9 cellular contexts compared by ENCODE assay signal in the genomic region with DNA sequence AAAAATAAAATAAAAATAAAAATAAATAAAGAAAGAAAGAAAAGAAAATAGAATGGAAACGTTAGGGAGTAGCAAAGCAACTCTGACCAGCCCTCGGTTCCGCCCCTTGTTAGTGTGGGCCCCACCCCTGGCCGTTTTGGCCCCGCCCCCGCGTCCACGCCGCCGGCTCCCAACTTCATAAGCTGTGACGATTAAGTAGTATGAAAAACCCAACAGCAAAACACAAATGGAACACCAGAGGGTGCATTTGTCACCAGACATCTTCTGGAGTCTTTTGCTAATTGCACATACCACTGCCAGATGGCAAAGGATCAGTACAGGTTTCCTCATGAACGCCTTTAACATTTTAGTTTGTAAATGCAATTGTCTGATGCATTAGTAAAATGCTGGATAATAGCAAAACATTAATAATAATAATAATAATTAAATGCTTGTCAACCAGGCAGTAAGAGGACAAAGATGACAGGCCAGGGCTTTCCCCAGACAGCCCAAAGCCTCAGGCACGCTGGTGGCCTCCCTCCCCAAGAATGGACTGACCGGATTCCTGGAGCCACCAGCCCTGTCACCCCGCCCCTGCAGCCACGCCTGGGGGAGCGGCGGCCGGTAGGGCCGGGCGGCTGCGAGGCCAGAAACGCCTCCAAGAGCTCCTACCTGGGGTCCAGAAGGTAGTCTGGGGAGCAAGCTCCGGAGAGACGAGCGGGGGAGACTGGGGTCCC. TPM values are rescaled to one million over a fixed set of nuclear protein-coding genes. Genes with fewer than 3 reads are reported as not detected.
DNase-seq lines count a peak whose midpoint lies in the region; ATAC-seq and TF ChIP-seq lines count a peak whose summit lies in the region.
"Had no signal": no experiment of that assay in that cellular context is flagged by ENCODE, and none has a peak within 500 bp of the region (broad histone marks: within the 10 kb centered on the region; RNA-seq: fewer than 3 reads in every experiment).

No MANE protein-coding gene starts in this region.

- H3K27me3 ChIP-seq in DOHH2 (ENCODE audit: control insufficient read depth, low read length) (no peaks in the 10 kb centered on the region; the same call in 1 of the 2 replicates), endodermal cell (ENCODE audit: control insufficient read depth, insufficient read depth, low read length, poor library complexity, severe bottlenecking) (no peaks in the 10 kb centered on the region), mesendoderm (ENCODE audit: insufficient read depth, low read length, poor library complexity) (no peaks in the 10 kb centered on the region)

- H3K27ac Mint-ChIP-seq in endodermal cell, result no peak overlapping the region
- H3K27ac Mint-ChIP-seq: dendritic cell treated with granulocyte-macrophage colony-stimulating factor and Interleukin-4, amounts not matched to agents 40 ng/mL and 50 ng/mL, for 4 days had no signal

- H3K9me2 ChIP-seq in DOHH2 (replicated peaks; ENCODE audit: control insufficient read depth, low read length), result no peaks in the 10 kb centered on the region

- H3K9me3 ChIP-seq in DOHH2 (ENCODE audit: control insufficient read depth, insufficient read depth, low read length), result no peaks in the 10 kb centered on the region
- H3K9me3 ChIP-seq in endodermal cell (ENCODE audit: control insufficient read depth, low read length), result no peaks in the 10 kb centered on the region

- peaks cover 26% of the 10 kb centered on the region for H3K27me3 Mint-ChIP-seq in endodermal cell (ENCODE audit: insufficient read depth)

- H3F3A ChIP-seq in DOHH2 (ENCODE audit: control insufficient read depth, insufficient read depth), result no peaks in the 10 kb centered on the region

- TF ChIP-seq CTCF in DOHH2 (IDR thresholded peaks at IDR 0.05; ENCODE audit: low read depth, low read length, poor library complexity, severe bottlenecking), result peak; percentile 58
- peak; percentile 55 for TF ChIP-seq CTCF in endodermal cell (conservative IDR thresholded peaks at IDR 0.05)

- no peaks in the 10 kb centered on the region for H3K79me1 ChIP-seq in mesendoderm (ENCODE audit: low read length)

- no peak overlapping the region for H2AK5ac ChIP-seq in mesendoderm (ENCODE audit: low read length)

- ATAC-seq in HG03175 (IDR thresholded peaks at IDR 0.05; ENCODE audit: unreplicated experiment) (peak; percentile 60), GM19467 (IDR thresholded peaks at IDR 0.05; ENCODE audit: unreplicated experiment) (no peak)

- H3K79me2 ChIP-seq in DOHH2 (ENCODE audit: control insufficient read depth, low read length) (no peaks in the 10 kb centered on the region), mesendoderm (ENCODE audit: control insufficient read depth, insufficient read depth, low read length) (no peaks in the 10 kb centered on the region)

- 60 to 67% methylated on average over 8 to 26 of the region's 26 CpGs for WGBS in endodermal cell (ENCODE audit: insufficient coverage in 1 of 2, insufficient read length in 1 of 2), 2 experiments
- WGBS in mesendoderm (ENCODE audit: extremely low coverage, insufficient coverage, low lambda C conversion rate), result no CpG with 5 or more reads among the region's 26 CpGs

- no peak overlapping the region for H2BK15ac ChIP-seq in mesendoderm (replicated peaks; ENCODE audit: low read depth)

- peak overlapping the region; percentile 49 for H3K56ac ChIP-seq in mesendoderm (ENCODE audit: low read length)

- H3K4me1 ChIP-seq in DOHH2 (ENCODE audit: control insufficient read depth, low read length), result no peaks in the 10 kb centered on the region
- peaks cover 6% of the 10 kb centered on the region for H3K4me1 ChIP-seq in endodermal cell (ENCODE audit: control insufficient read depth, insufficient read depth, low read length)
- H3K4me1 ChIP-seq in mesendoderm (ENCODE audit: control insufficient read depth, low read depth, low read length), result no peaks in the 10 kb centered on the region

- H3K4me1 Mint-ChIP-seq in endodermal cell, result peaks cover 13% of the 10 kb centered on the region

- no peak overlapping the region for H3K4me3 Mint-ChIP-seq in endodermal cell
- H3K4me3 Mint-ChIP-seq: dendritic cell treated with granulocyte-macrophage colony-stimulating factor and Interleukin-4, amounts not matched to agents 40 ng/mL and 50 ng/mL, for 4 days had no signal

- H4K8ac ChIP-seq in mesendoderm (ENCODE audit: low read depth, low read length), result no peak overlapping the region

- H3K4ac ChIP-seq in mesendoderm (ENCODE audit: low read depth, low read length), result no peak overlapping the region

- peak overlapping the region; percentile 3 for H3K18ac ChIP-seq in mesendoderm (ENCODE audit: low read length)

- H4K5ac ChIP-seq in mesendoderm (ENCODE audit: low read length), result no peak overlapping the region

- no peak overlapping the region for H2BK5ac ChIP-seq in mesendoderm (ENCODE audit: low read length)

- H3K27ac ChIP-seq in DOHH2 (ENCODE audit: low read depth, low read length) (no peak overlapping the region), endodermal cell (ENCODE audit: low read depth, low read length) (no peak overlapping the region), mesendoderm (ENCODE audit: low read depth, low read length) (no peak overlapping the region)

- H3K9ac ChIP-seq in endodermal cell (ENCODE audit: extremely low read depth, low read length, poor library complexity, severe bottlenecking) (no peak overlapping the region), mesendoderm (ENCODE audit: low read length) (no peak overlapping the region)

- peak; percentile 58 for DNase-seq in NCI-H82 treated with DMSO at 0.1 percent for 48 hours (lab: John Stamatoyannopoulos, UW; ENCODE audit: unreplicated experiment)
- peak; percentile 33 to 56 for DNase-seq in activated CD8-positive, alpha-beta memory T cell treated with anti-CD3 and anti-CD28 coated beads for 1 hour (ENCODE audit: extremely low read depth in 1 of 2, low read depth in 1 of 2)
- peak; percentile 84 for DNase-seq in endodermal cell
- DNase-seq in mesendoderm, result peak; percentile 73
- peak; percentile 35 to 45 for DNase-seq in stimulated activated CD8-positive, alpha-beta memory T cell treated with anti-CD3 and anti-CD28 coated beads, Interleukin-2, amount 100 ng/mL, for 1 hour (ENCODE audit: low read depth in 2 of 2)

- peak overlapping the region; percentile 61 for H2BK120ac ChIP-seq in mesendoderm (ENCODE audit: low read depth, low read length)

- H3K36me3 Mint-ChIP-seq in endodermal cell (ENCODE audit: low read depth), result no peaks in the 10 kb centered on the region

- no peak overlapping the region for H3K23ac ChIP-seq in mesendoderm (ENCODE audit: low read length)

- H3K9me3 Mint-ChIP-seq in endodermal cell, result no peaks in the 10 kb centered on the region
- H3K9me3 Mint-ChIP-seq: dendritic cell treated with granulocyte-macrophage colony-stimulating factor and Interleukin-4, amounts not matched to agents 40 ng/mL and 50 ng/mL, for 4 days had no signal

- H3K36me3 ChIP-seq in DOHH2 (ENCODE audit: control insufficient read depth, low read length), result no peaks in the 10 kb centered on the region
- no peaks in the 10 kb centered on the region for H3K36me3 ChIP-seq in endodermal cell (ENCODE audit: control insufficient read depth, insufficient read depth, low read length)
- no peaks in the 10 kb centered on the region for H3K36me3 ChIP-seq in mesendoderm (ENCODE audit: control insufficient read depth, insufficient read depth, low read length)

- no peak overlapping the region for H3K4me2 ChIP-seq in DOHH2 (ENCODE audit: low read length)
- H3K4me2 ChIP-seq in mesendoderm (ENCODE audit: low read length), result peak overlapping the region; percentile 34

- H4K20me1 ChIP-seq in DOHH2 (ENCODE audit: control insufficient read depth, insufficient read depth, low read depth, low read length), result no peaks in the 10 kb centered on the region

- H3K4me3 ChIP-seq in DOHH2 (ENCODE audit: low read length), result no peak overlapping the region
- H3K4me3 ChIP-seq in endodermal cell (ENCODE audit: low read length), result no peak overlapping the region
- H3K4me3 ChIP-seq in mesendoderm (ENCODE audit: low read length), result no peak overlapping the region

RNA-seq across cellular contexts. Expression of a gene that starts 23.6 kb away (rescaled TPM):
- total RNA-seq in endodermal cell, result 100 to 1,000 TPM; 696 to 821 TPM
- 830 TPM for polyA plus RNA-seq in endodermal cell (2013, experiment 1 of 2)
- polyA plus RNA-seq in endodermal cell (2013, experiment 2 of 2), result 855 TPM
- 1,232 TPM for polyA plus RNA-seq in mesendoderm (2013, experiment 1 of 2)
- polyA plus RNA-seq in mesendoderm (2013, experiment 2 of 2), result 1,230 TPM
